8 cellular contexts compared by ENCODE assay signal in genomic region chr3:128618398-128618726, GRCh38. TPM values are rescaled to one million over a fixed set of nuclear protein-coding genes. Genes with fewer than 3 reads are reported as not detected.
A peak's percentile ranks its signal among the peaks of the same experiment; 100 is the strongest.
DNase-seq lines count a peak whose midpoint lies in the region; ATAC-seq and TF ChIP-seq lines count a peak whose summit lies in the region.

No MANE protein-coding gene starts in this region.

- DNase-seq in A673 (ENCODE audit: low spot score) (no peak), HL-60 (ENCODE audit: low read depth in 1 of 2, low spot score in 1 of 2) (no peak), breast epithelium (ENCODE audit: low spot score in 2 of 2) (no peak), mucosa of descending colon (no peak), NCI-H1105 treated with DMSO at 0.1 percent for 48 hours (lab: John Stamatoyannopoulos, UW) (no peak), mesenteric fat pad (ENCODE audit: low spot score) (no peak), SKM-1 treated with dmso at 0.1 percent for 144 hours (lab: John Stamatoyannopoulos, UW; ENCODE audit: unreplicated experiment) (no peak)

- CTCF ChIA-PET in A673 (lab: Charles Lee), result interaction anchor here (0.6 to 1.2 kb wide), 2 partner anchors 980 to 1493 kb away, joined by 3 to 5 read pairs; no protein-coding TSS in a partner anchor

- H3K36me3 ChIP-seq in A673 (ENCODE audit: insufficient read depth, low read length, poor library complexity, severe bottlenecking), result peaks cover 44% of the 10 kb centered on the region
- H3K36me3 ChIP-seq in breast epithelium, result peaks cover 4% of the 10 kb centered on the region
- H3K36me3 ChIP-seq in mucosa of descending colon (ENCODE audit: low read depth), result no peaks in the 10 kb centered on the region

- no TSS peak for BruUV-seq in A673 (replicated peaks; lab: Mats Ljungman, UMichigan)

- TF ChIP-seq POLR2A in breast epithelium (IDR thresholded peaks at IDR 0.05), result no peak

- peak overlapping the region; percentile 71 for H3K4me3 ChIP-seq in A673 (ENCODE audit: low read depth, low read length, poor library complexity, severe bottlenecking)
- peak overlapping the region; percentile 69 for H3K4me3 ChIP-seq in HL-60 (replicated peaks; ENCODE audit: insufficient read depth, low read length)
- H3K4me3 ChIP-seq in breast epithelium, result peak overlapping the region; percentile 63 to 90 (median 80)
- H3K4me3 ChIP-seq in mucosa of descending colon, result peak overlapping the region; percentile 57

- no peaks in the 10 kb centered on the region for H3K9me3 ChIP-seq in A673 (ENCODE audit: low read depth, low read length, poor library complexity, severe bottlenecking)
- H3K9me3 ChIP-seq in breast epithelium, result no peaks in the 10 kb centered on the region
- H3K9me3 ChIP-seq in mucosa of descending colon, result no peaks in the 10 kb centered on the region

- intact Hi-C loops in A673 (cut with micrococcal nuclease; ENCODE audit: unreplicated experiment) (loop anchor here (10.0 kb wide), 1 partner anchor 326 kb away; no protein-coding TSS in a partner anchor), breast epithelium (cut with DNase I; ENCODE audit: low total_unique reads) (no loop called here), mucosa of descending colon (cut with DNase I, micrococcal nuclease) (no loop called here)

- H3K27ac ChIP-seq in A673 (ENCODE audit: low read depth, low read length, poor library complexity, severe bottlenecking) (peak overlapping the region; percentile 85), HL-60 (replicated peaks) (peak overlapping the region; percentile 82), breast epithelium (peak overlapping the region; percentile 89 to 93)

- TF ChIP-seq CTCF in A673 (conservative IDR thresholded peaks at IDR 0.05; ENCODE audit: low read depth, low read length) (no peak), HL-60 (IDR thresholded peaks at IDR 0.05; ENCODE audit: insufficient read depth, low read length) (no peak), breast epithelium (IDR thresholded peaks at IDR 0.05) (no peak), mucosa of descending colon (IDR thresholded peaks at IDR 0.05) (no peak)

- ATAC-seq in mucosa of descending colon (no peak), GM21576 (IDR thresholded peaks at IDR 0.05; ENCODE audit: unreplicated experiment) (no peak)

- H3K27me3 ChIP-seq in A673 (replicated peaks; ENCODE audit: insufficient read depth, low read depth, low read length, poor library complexity) (no peaks in the 10 kb centered on the region), HL-60 (ENCODE audit: insufficient read depth, poor library complexity, severe bottlenecking) (no peaks in the 10 kb centered on the region), breast epithelium (no peaks in the 10 kb centered on the region)

- POLR2A ChIA-PET in A673 (lab: Charles Lee; ENCODE audit: low non-redundant PET), result no interaction called here

- H3K4me1 ChIP-seq in A673 (ENCODE audit: insufficient read depth, low read length, poor library complexity, severe bottlenecking) (no peaks in the 10 kb centered on the region), breast epithelium (peaks cover 6 to 9% of the 10 kb centered on the region in 2 donors), mucosa of descending colon (ENCODE audit: low read depth) (peaks cover 12% of the 10 kb centered on the region)

RNA-seq across cellular contexts. Expression of gene RPN1, which starts 32.3 kb away (rescaled TPM):
- total RNA-seq in A673 (2021) (239 and 254 TPM in 2 replicates), breast epithelium (100 to 1,000 TPM; 237 to 285 (median 240) TPM), mucosa of descending colon (100 to 1,000 TPM; 130 to 219 (median 166) TPM), mesenteric fat pad (208 TPM)
